33 cellular contexts compared by ENCODE assay signal in genomic region chr10:20841419-20841818, GRCh38. TPM values are rescaled to one million over a fixed set of nuclear protein-coding genes. Genes with fewer than 3 reads are reported as not detected.
"Had no signal": no experiment of that assay in that cellular context is flagged by ENCODE, and none has a peak within 500 bp of the region (broad histone marks: within the 10 kb centered on the region; RNA-seq: fewer than 3 reads in every experiment).

No MANE protein-coding gene starts in this region.

- ATAC-seq: activated naive CD4-positive, alpha-beta T cell treated with anti-CD3 and anti-CD28 coated beads, Interleukin-2, amount 50 U/mL, for 72 hours; activated naive CD8-positive, alpha-beta T cell treated with anti-CD3 and anti-CD28 coated beads, Interleukin-2, amount 50 U/mL, for 24 hours; activated T-cell treated with anti-CD3 and anti-CD28 coated beads, Interleukin-2, amount 50 U/mL, for 4 hours; activated T-cell treated with anti-CD3 and anti-CD28 coated beads, Interleukin-2, amount 50 U/mL, for 72 hours; activated T-helper 17 cell treated with anti-CD3 and anti-CD28 coated beads, Interleukin-2, amount 50 U/mL, for 72 hours; body of pancreas had no signal

- H3K4me1 ChIP-seq: adrenal gland, body of pancreas, breast epithelium had no signal

- H3K36me3 ChIP-seq: adrenal gland, ascending aorta, brain microvascular endothelial cell, breast epithelium had no signal

- H3K27me3 ChIP-seq: adrenal gland, ascending aorta, body of pancreas, brain microvascular endothelial cell, breast epithelium had no signal

- H3K27ac ChIP-seq: adrenal gland, body of pancreas, brain microvascular endothelial cell, breast epithelium had no signal

- H3K9me3 ChIP-seq: adrenal gland had no signal

- FAIRE-seq: astrocyte, bronchial epithelial cell had no signal

- DNase-seq: activated effector memory CD4-positive, alpha-beta T cell treated with anti-CD3 and anti-CD28 coated beads, Interleukin-2, amount 50 U/mL, for 16 hours; activated effector memory CD4-positive, alpha-beta T cell treated with Interleukin-2 at 50 U/mL for 16 hours; activated gamma-delta T cell; activated gamma-delta T cell treated with Interleukin-2 at 50 U/mL for 16 hours; activated naive CD4-positive, alpha-beta T cell; activated naive CD4-positive, alpha-beta T cell treated with anti-CD3 and anti-CD28 coated beads for 36 hours; activated naive CD4-positive, alpha-beta T cell treated with anti-CD3 and anti-CD28 coated beads, Interleukin-2, amount 10 ng/mL, durations not matched to agents 7 days and 5 days; activated naive CD4-positive, alpha-beta T cell treated with anti-CD3 and anti-CD28 coated beads, Interleukin-2, amount 50 U/mL, for 16 hours; activated naive CD4-positive, alpha-beta T cell treated with Interleukin-2 at 50 U/mL for 16 hours; activated naive CD8-positive, alpha-beta T cell treated with anti-CD3 and anti-CD28 coated beads for 36 hours; activated naive CD8-positive, alpha-beta T cell treated with anti-CD3 and anti-CD28 coated beads, Interleukin-2, amount 10 ng/mL, durations not matched to agents 7 days and 5 days; activated naive CD8-positive, alpha-beta T cell treated with anti-CD3 and anti-CD28 coated beads, Interleukin-2, amount 50 U/mL, for 24 hours; activated T-cell treated with anti-CD3 and anti-CD28 coated beads, Interleukin-2, amount 50 U/mL, for 1 hour; activated T-cell treated with anti-CD3 and anti-CD28 coated beads, Interleukin-2, amount 50 U/mL, for 24 hours; activated T-cell treated with anti-CD3 and anti-CD28 coated beads, Interleukin-2, amount 50 U/mL, for 4 hours; activated T-cell treated with anti-CD3 and anti-CD28 coated beads, Interleukin-2, amount 50 U/mL, for 48 hours; activated T-cell treated with anti-CD3 and anti-CD28 coated beads, Interleukin-2, amount 50 U/mL, for 72 hours; adrenal gland; amniotic stem cell; amygdala; anterior cingulate cortex; aorta; body of pancreas; brain microvascular endothelial cell; caudate nucleus; central memory CD4-positive, alpha-beta T cell; cerebellar nuclear complex had no signal

- H3K4me3 ChIP-seq: adrenal gland, ascending aorta, body of pancreas, breast epithelium had no signal

RNA-seq across cellular contexts. Expression of gene NEBL, which starts 55.7 kb away (rescaled TPM):
- total RNA-seq: activated naive CD8-positive, alpha-beta T cell treated with anti-CD3 and anti-CD28 coated beads, Interleukin-2, amount 10 ng/mL, durations not matched to agents 7 days and 5 days; activated T-helper 17 cell treated with anti-CD3 and anti-CD28 coated beads, Interleukin-2, amount 50 U/mL, for 72 hours had no signal
